In the genomic region with DNA sequence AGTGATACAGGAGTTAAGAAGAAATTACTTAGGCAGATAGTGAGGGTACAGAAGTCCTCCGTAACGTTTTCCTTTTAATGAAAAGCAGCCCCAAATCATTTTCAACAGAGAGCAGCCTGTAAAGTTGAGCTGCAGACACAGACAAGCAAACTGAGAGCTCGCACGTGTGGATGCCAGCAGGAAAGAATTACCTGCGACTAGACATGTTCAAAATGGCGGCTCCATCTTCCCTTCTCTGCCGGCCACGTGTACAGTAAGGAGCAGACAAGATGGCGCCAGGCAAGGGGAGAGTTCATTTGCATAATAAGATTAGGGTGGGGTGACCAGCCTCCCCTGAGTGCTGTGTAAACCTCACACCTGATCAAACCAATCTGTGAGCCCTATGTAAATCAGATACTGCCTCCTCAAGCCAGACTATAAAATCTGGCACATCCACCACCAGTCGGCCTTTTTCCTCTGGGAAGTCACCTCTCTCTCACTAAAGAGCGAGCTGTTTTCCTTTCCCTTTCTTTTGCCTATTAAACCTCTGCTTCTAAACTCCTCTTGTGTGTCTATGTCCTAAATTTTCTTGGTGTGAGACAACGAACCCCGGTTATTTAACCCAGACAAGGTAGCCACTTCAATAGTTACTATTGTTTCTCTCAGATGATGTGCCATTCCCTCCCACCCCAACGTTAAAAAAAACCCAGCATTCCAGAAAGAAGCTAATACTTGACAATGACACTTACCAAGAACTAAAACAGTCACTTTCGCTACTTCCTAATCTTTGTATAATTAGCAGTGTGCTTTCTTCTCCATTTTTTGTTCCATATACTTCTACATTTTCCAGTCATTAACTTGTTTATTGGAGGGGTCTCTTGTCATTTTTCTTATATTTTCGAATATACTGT, we compare ENCODE assay signal across 1 cellular context.
A peak's percentile ranks its signal among the peaks of the same experiment; 100 is the strongest.
TF ChIP-seq lines count a peak whose summit lies in the region.

No MANE protein-coding gene starts in this region.

TF ChIP-seq in K562, 482 proteins besides CTCF, POLR2A, EP300 and RAD21 (continued from another document):
- TF ChIP-seq, protein P1, sequence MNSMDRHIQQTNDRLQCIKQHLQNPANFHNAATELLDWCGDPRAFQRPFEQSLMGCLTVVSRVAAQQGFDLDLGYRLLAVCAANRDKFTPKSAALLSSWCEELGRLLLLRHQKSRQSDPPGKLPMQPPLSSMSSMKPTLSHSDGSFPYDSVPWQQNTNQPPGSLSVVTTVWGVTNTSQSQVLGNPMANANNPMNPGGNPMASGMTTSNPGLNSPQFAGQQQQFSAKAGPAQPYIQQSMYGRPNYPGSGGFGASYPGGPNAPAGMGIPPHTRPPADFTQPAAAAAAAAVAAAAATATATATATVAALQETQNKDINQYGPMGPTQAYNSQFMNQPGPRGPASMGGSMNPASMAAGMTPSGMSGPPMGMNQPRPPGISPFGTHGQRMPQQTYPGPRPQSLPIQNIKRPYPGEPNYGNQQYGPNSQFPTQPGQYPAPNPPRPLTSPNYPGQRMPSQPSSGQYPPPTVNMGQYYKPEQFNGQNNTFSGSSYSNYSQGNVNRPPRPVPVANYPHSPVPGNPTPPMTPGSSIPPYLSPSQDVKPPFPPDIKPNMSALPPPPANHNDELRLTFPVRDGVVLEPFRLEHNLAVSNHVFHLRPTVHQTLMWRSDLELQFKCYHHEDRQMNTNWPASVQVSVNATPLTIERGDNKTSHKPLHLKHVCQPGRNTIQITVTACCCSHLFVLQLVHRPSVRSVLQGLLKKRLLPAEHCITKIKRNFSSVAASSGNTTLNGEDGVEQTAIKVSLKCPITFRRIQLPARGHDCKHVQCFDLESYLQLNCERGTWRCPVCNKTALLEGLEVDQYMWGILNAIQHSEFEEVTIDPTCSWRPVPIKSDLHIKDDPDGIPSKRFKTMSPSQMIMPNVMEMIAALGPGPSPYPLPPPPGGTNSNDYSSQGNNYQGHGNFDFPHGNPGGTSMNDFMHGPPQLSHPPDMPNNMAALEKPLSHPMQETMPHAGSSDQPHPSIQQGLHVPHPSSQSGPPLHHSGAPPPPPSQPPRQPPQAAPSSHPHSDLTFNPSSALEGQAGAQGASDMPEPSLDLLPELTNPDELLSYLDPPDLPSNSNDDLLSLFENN (IDR thresholded peaks at IDR 0.05; ENCODE audit: low read depth in 2 of 2, low read length in 2 of 2): no peak
- TF ChIP-seq HDAC1 (IDR thresholded peaks at IDR 0.05) (no peak), FOSL1 (tag; conservative IDR thresholded peaks at IDR 0.05) (no peak), NONO (IDR thresholded peaks at IDR 0.05; ENCODE audit: low read depth in 2 of 2, low read length in 1 of 2) (no peak), MAFK (IDR thresholded peaks at IDR 0.05; ENCODE audit: low read length) (no peak), STAG1 (CRISPR knock-in tag; IDR thresholded peaks at IDR 0.05; ENCODE audit: borderline replicate concordance) (no peak), SIN3A (IDR thresholded peaks at IDR 0.05; ENCODE audit: borderline replicate concordance in 2 of 2, control insufficient read depth in 1 of 2, low read depth in 2 of 2, low read length in 2 of 2) (no peak), TRIM28 (IDR thresholded peaks at IDR 0.05) (no peak), TBL1XR1 (IDR thresholded peaks at IDR 0.05; ENCODE audit: low read length in 2 of 2) (no peak), ZNF668 (CRISPR knock-in tag; IDR thresholded peaks at IDR 0.05) (peak; percentile 59; the same call in 1 of the 2 replicates), SMC3 (conservative IDR thresholded peaks at IDR 0.05; ENCODE audit: insufficient read depth, low read depth, low read length) (no peak), ZNF165 (CRISPR knock-in tag; IDR thresholded peaks at IDR 0.05; ENCODE audit: borderline replicate concordance) (no peak), FOXK2 (conservative IDR thresholded peaks at IDR 0.05 in 1 of 2, IDR thresholded peaks at IDR 0.05 in 1 of 2; ENCODE audit: low read depth in 2 of 2) (no peak), SIN3B (IDR thresholded peaks at IDR 0.05; ENCODE audit: low read depth) (no peak), ZNF124 (CRISPR knock-in tag; IDR thresholded peaks at IDR 0.05) (no peak), SREBF2 (CRISPR knock-in tag; IDR thresholded peaks at IDR 0.05) (no peak), KHSRP (IDR thresholded peaks at IDR 0.05) (no peak), ZNF785 (CRISPR knock-in tag; IDR thresholded peaks at IDR 0.05) (no peak), MTA3 (IDR thresholded peaks at IDR 0.05; ENCODE audit: borderline replicate concordance) (peak; percentile 41; the same call in 1 of the 2 replicates)
- TF ChIP-seq, protein P2, sequence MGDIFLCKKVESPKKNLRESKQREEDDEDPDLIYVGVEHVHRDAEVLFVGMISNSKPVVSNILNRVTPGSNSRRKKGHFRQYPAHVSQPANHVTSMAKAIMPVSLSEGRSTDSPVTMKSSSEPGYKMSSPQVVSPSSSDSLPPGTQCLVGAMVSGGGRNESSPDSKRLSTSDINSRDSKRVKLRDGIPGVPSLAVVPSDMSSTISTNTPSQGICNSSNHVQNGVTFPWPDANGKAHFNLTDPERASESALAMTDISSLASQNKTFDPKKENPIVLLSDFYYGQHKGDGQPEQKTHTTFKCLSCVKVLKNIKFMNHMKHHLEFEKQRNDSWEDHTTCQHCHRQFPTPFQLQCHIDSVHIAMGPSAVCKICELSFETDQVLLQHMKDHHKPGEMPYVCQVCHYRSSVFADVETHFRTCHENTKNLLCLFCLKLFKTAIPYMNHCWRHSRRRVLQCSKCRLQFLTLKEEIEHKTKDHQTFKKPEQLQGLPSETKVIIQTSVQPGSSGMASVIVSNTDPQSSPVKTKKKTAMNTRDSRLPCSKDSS (IDR thresholded peaks at IDR 0.05; ENCODE audit: low read depth, partially characterized antibody): no peak
- TF ChIP-seq, protein P3, sequence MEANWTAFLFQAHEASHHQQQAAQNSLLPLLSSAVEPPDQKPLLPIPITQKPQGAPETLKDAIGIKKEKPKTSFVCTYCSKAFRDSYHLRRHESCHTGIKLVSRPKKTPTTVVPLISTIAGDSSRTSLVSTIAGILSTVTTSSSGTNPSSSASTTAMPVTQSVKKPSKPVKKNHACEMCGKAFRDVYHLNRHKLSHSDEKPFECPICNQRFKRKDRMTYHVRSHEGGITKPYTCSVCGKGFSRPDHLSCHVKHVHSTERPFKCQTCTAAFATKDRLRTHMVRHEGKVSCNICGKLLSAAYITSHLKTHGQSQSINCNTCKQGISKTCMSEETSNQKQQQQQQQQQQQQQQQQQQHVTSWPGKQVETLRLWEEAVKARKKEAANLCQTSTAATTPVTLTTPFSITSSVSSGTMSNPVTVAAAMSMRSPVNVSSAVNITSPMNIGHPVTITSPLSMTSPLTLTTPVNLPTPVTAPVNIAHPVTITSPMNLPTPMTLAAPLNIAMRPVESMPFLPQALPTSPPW (CRISPR knock-in tag; IDR thresholded peaks at IDR 0.05): peak; percentile 80
- TF ChIP-seq, protein P4, sequence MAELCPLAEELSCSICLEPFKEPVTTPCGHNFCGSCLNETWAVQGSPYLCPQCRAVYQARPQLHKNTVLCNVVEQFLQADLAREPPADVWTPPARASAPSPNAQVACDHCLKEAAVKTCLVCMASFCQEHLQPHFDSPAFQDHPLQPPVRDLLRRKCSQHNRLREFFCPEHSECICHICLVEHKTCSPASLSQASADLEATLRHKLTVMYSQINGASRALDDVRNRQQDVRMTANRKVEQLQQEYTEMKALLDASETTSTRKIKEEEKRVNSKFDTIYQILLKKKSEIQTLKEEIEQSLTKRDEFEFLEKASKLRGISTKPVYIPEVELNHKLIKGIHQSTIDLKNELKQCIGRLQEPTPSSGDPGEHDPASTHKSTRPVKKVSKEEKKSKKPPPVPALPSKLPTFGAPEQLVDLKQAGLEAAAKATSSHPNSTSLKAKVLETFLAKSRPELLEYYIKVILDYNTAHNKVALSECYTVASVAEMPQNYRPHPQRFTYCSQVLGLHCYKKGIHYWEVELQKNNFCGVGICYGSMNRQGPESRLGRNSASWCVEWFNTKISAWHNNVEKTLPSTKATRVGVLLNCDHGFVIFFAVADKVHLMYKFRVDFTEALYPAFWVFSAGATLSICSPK (IDR thresholded peaks at IDR 0.05; ENCODE audit: borderline replicate concordance): no peak
- TF ChIP-seq, protein P5, sequence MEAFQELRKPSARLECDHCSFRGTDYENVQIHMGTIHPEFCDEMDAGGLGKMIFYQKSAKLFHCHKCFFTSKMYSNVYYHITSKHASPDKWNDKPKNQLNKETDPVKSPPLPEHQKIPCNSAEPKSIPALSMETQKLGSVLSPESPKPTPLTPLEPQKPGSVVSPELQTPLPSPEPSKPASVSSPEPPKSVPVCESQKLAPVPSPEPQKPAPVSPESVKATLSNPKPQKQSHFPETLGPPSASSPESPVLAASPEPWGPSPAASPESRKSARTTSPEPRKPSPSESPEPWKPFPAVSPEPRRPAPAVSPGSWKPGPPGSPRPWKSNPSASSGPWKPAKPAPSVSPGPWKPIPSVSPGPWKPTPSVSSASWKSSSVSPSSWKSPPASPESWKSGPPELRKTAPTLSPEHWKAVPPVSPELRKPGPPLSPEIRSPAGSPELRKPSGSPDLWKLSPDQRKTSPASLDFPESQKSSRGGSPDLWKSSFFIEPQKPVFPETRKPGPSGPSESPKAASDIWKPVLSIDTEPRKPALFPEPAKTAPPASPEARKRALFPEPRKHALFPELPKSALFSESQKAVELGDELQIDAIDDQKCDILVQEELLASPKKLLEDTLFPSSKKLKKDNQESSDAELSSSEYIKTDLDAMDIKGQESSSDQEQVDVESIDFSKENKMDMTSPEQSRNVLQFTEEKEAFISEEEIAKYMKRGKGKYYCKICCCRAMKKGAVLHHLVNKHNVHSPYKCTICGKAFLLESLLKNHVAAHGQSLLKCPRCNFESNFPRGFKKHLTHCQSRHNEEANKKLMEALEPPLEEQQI (IDR thresholded peaks at IDR 0.05): no peak; the same call in 1 of the 2 replicates
- TF ChIP-seq, protein P6, sequence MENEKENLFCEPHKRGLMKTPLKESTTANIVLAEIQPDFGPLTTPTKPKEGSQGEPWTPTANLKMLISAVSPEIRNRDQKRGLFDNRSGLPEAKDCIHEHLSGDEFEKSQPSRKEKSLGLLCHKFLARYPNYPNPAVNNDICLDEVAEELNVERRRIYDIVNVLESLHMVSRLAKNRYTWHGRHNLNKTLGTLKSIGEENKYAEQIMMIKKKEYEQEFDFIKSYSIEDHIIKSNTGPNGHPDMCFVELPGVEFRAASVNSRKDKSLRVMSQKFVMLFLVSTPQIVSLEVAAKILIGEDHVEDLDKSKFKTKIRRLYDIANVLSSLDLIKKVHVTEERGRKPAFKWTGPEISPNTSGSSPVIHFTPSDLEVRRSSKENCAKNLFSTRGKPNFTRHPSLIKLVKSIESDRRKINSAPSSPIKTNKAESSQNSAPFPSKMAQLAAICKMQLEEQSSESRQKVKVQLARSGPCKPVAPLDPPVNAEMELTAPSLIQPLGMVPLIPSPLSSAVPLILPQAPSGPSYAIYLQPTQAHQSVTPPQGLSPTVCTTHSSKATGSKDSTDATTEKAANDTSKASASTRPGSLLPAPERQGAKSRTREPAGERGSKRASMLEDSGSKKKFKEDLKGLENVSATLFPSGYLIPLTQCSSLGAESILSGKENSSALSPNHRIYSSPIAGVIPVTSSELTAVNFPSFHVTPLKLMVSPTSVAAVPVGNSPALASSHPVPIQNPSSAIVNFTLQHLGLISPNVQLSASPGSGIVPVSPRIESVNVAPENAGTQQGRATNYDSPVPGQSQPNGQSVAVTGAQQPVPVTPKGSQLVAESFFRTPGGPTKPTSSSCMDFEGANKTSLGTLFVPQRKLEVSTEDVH (IDR thresholded peaks at IDR 0.05; ENCODE audit: low read depth, partially characterized antibody): no peak
- TF ChIP-seq, protein P7, sequence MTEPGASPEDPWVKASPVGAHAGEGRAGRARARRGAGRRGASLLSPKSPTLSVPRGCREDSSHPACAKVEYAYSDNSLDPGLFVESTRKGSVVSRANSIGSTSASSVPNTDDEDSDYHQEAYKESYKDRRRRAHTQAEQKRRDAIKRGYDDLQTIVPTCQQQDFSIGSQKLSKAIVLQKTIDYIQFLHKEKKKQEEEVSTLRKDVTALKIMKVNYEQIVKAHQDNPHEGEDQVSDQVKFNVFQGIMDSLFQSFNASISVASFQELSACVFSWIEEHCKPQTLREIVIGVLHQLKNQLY (CRISPR knock-in tag; conservative IDR thresholded peaks at IDR 0.05): no peak
- TF ChIP-seq, protein P8, sequence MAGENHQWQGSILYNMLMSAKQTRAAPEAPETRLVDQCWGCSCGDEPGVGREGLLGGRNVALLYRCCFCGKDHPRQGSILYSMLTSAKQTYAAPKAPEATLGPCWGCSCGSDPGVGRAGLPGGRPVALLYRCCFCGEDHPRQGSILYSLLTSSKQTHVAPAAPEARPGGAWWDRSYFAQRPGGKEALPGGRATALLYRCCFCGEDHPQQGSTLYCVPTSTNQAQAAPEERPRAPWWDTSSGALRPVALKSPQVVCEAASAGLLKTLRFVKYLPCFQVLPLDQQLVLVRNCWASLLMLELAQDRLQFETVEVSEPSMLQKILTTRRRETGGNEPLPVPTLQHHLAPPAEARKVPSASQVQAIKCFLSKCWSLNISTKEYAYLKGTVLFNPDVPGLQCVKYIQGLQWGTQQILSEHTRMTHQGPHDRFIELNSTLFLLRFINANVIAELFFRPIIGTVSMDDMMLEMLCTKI (IDR thresholded peaks at IDR 0.05; ENCODE audit: partially characterized antibody): no peak
